ENCODE assay signal across 1 cellular context in the genomic region with DNA sequence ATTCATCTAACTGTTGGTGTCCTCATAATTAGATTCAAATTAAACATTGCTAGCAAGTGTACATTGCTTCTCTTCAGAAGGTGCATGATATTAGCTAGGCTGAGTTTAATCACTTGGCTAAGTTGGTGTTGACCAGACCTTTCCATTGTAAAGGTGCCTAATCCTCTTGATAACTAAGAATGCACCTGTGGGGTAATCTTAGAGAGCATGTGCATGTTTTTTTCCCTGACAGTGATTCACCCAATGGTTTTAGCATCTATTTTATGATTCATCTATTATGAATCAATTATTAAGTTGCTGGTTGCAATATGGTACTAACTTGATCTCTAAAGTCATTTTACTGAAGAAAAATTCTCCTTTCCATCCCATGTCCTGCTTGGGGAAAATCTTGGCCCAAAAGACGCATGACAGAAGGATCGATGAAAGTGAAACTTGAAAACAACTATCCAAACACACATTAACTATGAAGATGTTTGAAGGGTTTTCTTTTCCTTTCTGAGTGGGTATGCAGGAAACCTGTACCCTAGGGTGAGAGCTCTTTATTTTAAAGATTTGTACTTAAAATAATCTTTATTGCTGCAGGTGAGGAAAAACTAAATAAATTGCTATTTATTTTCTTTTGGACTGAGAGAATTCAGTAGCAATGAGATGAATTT.
TF ChIP-seq lines count a peak whose summit lies in the region.

No MANE protein-coding gene starts in this region.

TF ChIP-seq in SK-N-SH, 30 proteins besides CTCF, POLR2A, EP300 and RAD21:
- TF ChIP-seq FOSL2 (IDR thresholded peaks at IDR 0.05; ENCODE audit: borderline replicate concordance, low read depth) (peak; percentile 45; the same call in 1 of the 2 replicates), JUND (IDR thresholded peaks at IDR 0.05) (0 out of 2 replicates have a peak, but pooled peaks have one; percentile 10)
TF ChIP-seq in SK-N-SH: peak in this region for 2; not testable (repeated sequence) for 28.
